10 cellular contexts compared by ENCODE assay signal in genomic region chr4:88599298-88599697, GRCh38. TPM values are rescaled to one million over a fixed set of nuclear protein-coding genes. Genes with fewer than 3 reads are reported as not detected.
DNase-seq lines count a peak whose midpoint lies in the region; ATAC-seq, FAIRE-seq and TF ChIP-seq lines count a peak whose summit lies in the region.
"Had no signal": no experiment of that assay in that cellular context is flagged by ENCODE, and none has a peak within 500 bp of the region (broad histone marks: within the 10 kb centered on the region; RNA-seq: fewer than 3 reads in every experiment).

No MANE protein-coding gene starts in this region.

- peak overlapping the region; percentile 60; the same call in 1 of the 3 replicates for H2BK15ac ChIP-seq in IMR-90 (ENCODE audit: low read depth, low read length)

- dilution Hi-C loops in IMR-90 (cut with HindIII; ENCODE audit: low sequenced_read_pairs, unreplicated experiment): no loop called here

- intact Hi-C loops in IMR-90 (cut with micrococcal nuclease): no loop called here

- peak overlapping the region; percentile 16; the same call in 1 of the 2 replicates for H2BK20ac ChIP-seq in IMR-90 (ENCODE audit: low read depth, low read length)

- BruUV-seq in IMR-90 (replicated peaks; lab: Mats Ljungman, UMichigan): no TSS peak

- TF ChIP-seq RAD21 in A549 (conservative IDR thresholded peaks at IDR 0.05 in 1 of 2, IDR thresholded peaks at IDR 0.05 in 1 of 2) (no peak), IMR-90 (IDR thresholded peaks at IDR 0.05; ENCODE audit: low read length) (no peak)

- peak overlapping the region in 8 of 10 donors; percentile 24 to 86 (median 66) for H3K27ac Mint-ChIP-seq in naive thymus-derived CD8-positive, alpha-beta T cell
- H3K27ac Mint-ChIP-seq: dendritic cell treated with granulocyte-macrophage colony-stimulating factor and Interleukin-4, amounts not matched to agents 40 ng/mL and 50 ng/mL, for 4 days had no signal

- H3K9me3 ChIP-seq in A549 (no peaks in the 10 kb centered on the region), IMR-90 (ENCODE audit: control insufficient read depth, insufficient read depth, low read length) (no peaks in the 10 kb centered on the region)

- no peak for TF ChIP-seq EP300 in A549 (IDR thresholded peaks at IDR 0.05)

- FAIRE-seq in A549 (lab: Jason Lieb, UNC): no peak

- H3K4me3 ChIP-seq in A549: no peak overlapping the region
- no peak overlapping the region for H3K4me3 ChIP-seq in IMR-90 (ENCODE audit: insufficient read depth, low read depth, low read length)

- POLR2A ChIA-PET in A549 (lab: Yijun Ruan, JAX) (no interaction called here), IMR-90 (lab: Charles Lee; ENCODE audit: unreplicated experiment) (no interaction called here)
- POLR2A ChIA-PET in naive thymus-derived CD8-positive, alpha-beta T cell (lab: Charles Lee): interaction anchor here (2.5 kb wide), 1 partner anchor 14 kb away, joined by 11 read pairs; no protein-coding TSS in a partner anchor

- peak overlapping the region; percentile 57 to 69; a peak in 3 of 4 replicates for H4K8ac ChIP-seq in IMR-90 (ENCODE audit: low read depth in 2 of 2, low read length in 2 of 2)

- peak overlapping the region; percentile 3; the same call in 1 of the 2 replicates for H3K4ac ChIP-seq in IMR-90 (ENCODE audit: low read depth, low read length)

- H3K14ac ChIP-seq in IMR-90 (replicated peaks; ENCODE audit: low read depth, low read length): 0 out of 2 replicates have a peak overlapping the region, but pooled peaks have one; percentile 60

- H2AK9ac ChIP-seq in IMR-90 (replicated peaks; ENCODE audit: low read depth, low read length, poor library complexity): no peak overlapping the region

- H4K20me1 ChIP-seq in IMR-90 (ENCODE audit: insufficient read depth, low read length): no peaks in the 10 kb centered on the region

- H2BK120ac ChIP-seq in IMR-90 (ENCODE audit: low read depth, low read length): peak overlapping the region; percentile 67; the same call in 1 of the 2 replicates

- peak overlapping the region; percentile 81 for H2BK5ac ChIP-seq in IMR-90 (ENCODE audit: low read depth, low read length, poor library complexity, severe bottlenecking)

- H3K9me3 Mint-ChIP-seq in naive thymus-derived CD8-positive, alpha-beta T cell: no peaks in the 10 kb centered on the region
- H3K9me3 Mint-ChIP-seq: dendritic cell treated with granulocyte-macrophage colony-stimulating factor and Interleukin-4, amounts not matched to agents 40 ng/mL and 50 ng/mL, for 4 days had no signal

- TF ChIP-seq POLR2A in A549 (IDR thresholded peaks at IDR 0.05; ENCODE audit: low read length): no peak
- no peak for TF ChIP-seq POLR2A in IMR-90 (IDR thresholded peaks at IDR 0.05; ENCODE audit: low read depth, low read length)

- no peak overlapping the region for H4K91ac ChIP-seq in IMR-90 (ENCODE audit: insufficient read depth, low read depth, low read length)

- DNase-seq in A549 (ENCODE audit: low read depth in 1 of 2, low spot score in 1 of 2): peak in 1 of 2 experiments; percentile 16
- peak; percentile 74 for DNase-seq in IMR-90
- DNase-seq in dermis blood vessel endothelial cell: peak; percentile 43
- no peak for DNase-seq in naive thymus-derived CD8-positive, alpha-beta T cell
- DNase-seq in NCI-H2081 treated with DMSO at 0.1 percent for 48 hours (lab: John Stamatoyannopoulos, UW): no peak
- DNase-seq: NCI-H774 had no signal

- H3K27me3 Mint-ChIP-seq in naive thymus-derived CD8-positive, alpha-beta T cell: no peaks in the 10 kb centered on the region
- H3K27me3 Mint-ChIP-seq: dendritic cell treated with granulocyte-macrophage colony-stimulating factor and Interleukin-4, amounts not matched to agents 40 ng/mL and 50 ng/mL, for 4 days had no signal

- peak overlapping the region; percentile 13 to 49; a peak in 1 of 6 replicates for H3K27ac ChIP-seq in A549
- no peak overlapping the region for H3K27ac ChIP-seq in IMR-90 (ENCODE audit: insufficient read depth, low read length)

- H3K4me1 Mint-ChIP-seq in naive thymus-derived CD8-positive, alpha-beta T cell: peaks cover 27 to 73% (median 64%) of the 10 kb centered on the region in 4 donors

- peak overlapping the region; percentile 59; the same call in 1 of the 2 replicates for H4K5ac ChIP-seq in IMR-90 (ENCODE audit: low read depth, low read length)

- H2AK5ac ChIP-seq in IMR-90 (ENCODE audit: low read depth, low read length): no peak overlapping the region

- no peak overlapping the region for H2AFZ ChIP-seq in IMR-90 (replicated peaks; ENCODE audit: low read length, poor library complexity)

- H3K4me1 ChIP-seq in A549 (peaks cover 11% of the 10 kb centered on the region; the same call in 1 of the 3 replicates), IMR-90 (ENCODE audit: control insufficient read depth, insufficient read depth, low read length) (peaks cover 6% of the 10 kb centered on the region)

- peak overlapping the region; percentile 86; the same call in 1 of the 2 replicates for H3K23ac ChIP-seq in IMR-90 (ENCODE audit: low read depth, low read length)

- H3K36me3 ChIP-seq in IMR-90 (ENCODE audit: control insufficient read depth, insufficient read depth, low read length): peaks cover 2% of the 10 kb centered on the region; the same call in 1 of the 2 replicates

- H3K56ac ChIP-seq in IMR-90 (ENCODE audit: extremely low read depth, insufficient read depth, low read length): peak overlapping the region; percentile 66; the same call in 1 of the 2 replicates

- H3K18ac ChIP-seq in IMR-90 (ENCODE audit: low read depth, low read length): peak overlapping the region; percentile 90; the same call in 1 of the 2 replicates

- H3K79me1 ChIP-seq in IMR-90 (ENCODE audit: low read depth in 1 of 2, low read length in 2 of 2): peaks cover 15 to 28% of the 10 kb centered on the region in 2 experiments

- peak overlapping the region in 7 of 10 donors; percentile 30 to 72 (median 64) for H3K4me3 Mint-ChIP-seq in naive thymus-derived CD8-positive, alpha-beta T cell
- H3K4me3 Mint-ChIP-seq: dendritic cell treated with granulocyte-macrophage colony-stimulating factor and Interleukin-4, amounts not matched to agents 40 ng/mL and 50 ng/mL, for 4 days had no signal

- 64% methylated on average over 3 of the region's 3 CpGs for WGBS in A549 (ENCODE audit: missing lambda C conversion rate)
- WGBS in IMR-90 (ENCODE audit: extremely low coverage in 2 of 2, insufficient read length in 1 of 2), 2 experiments: no CpG with 5 or more reads among the region's 3 CpGs

- in situ Hi-C loops in IMR-90 (cut with MboI; ENCODE audit: low sequenced_read_pairs): no loop called here

- TF ChIP-seq CTCF in A549 (IDR thresholded peaks at IDR 0.05) (no peak), IMR-90 (conservative IDR thresholded peaks at IDR 0.05; ENCODE audit: low read depth, low read length) (no peak)

- no peaks in the 10 kb centered on the region for H3K27me3 ChIP-seq in IMR-90 (ENCODE audit: control insufficient read depth, insufficient read depth, low read length)

- H3K9ac ChIP-seq in IMR-90 (ENCODE audit: low read depth, low read length): no peak overlapping the region

- H3K4me2 ChIP-seq in A549 (0 out of 3 replicates have a peak overlapping the region, but pooled peaks have one; percentile 47), IMR-90 (ENCODE audit: low read depth, low read length) (peak overlapping the region; percentile 92; the same call in 1 of the 2 replicates)

- H3K36me3 Mint-ChIP-seq in naive thymus-derived CD8-positive, alpha-beta T cell: peaks cover 2 to 77% (median 25%) of the 10 kb centered on the region in 3 donors

- CTCF ChIA-PET in A549 (lab: Yijun Ruan, JAX) (interaction anchor here (1.3 kb wide), 1 partner anchor 60 kb away, joined by 6 read pairs; no protein-coding TSS in a partner anchor), IMR-90 (lab: Yijun Ruan, JAX) (interaction anchor here (1.6 kb wide), 1 partner anchor 14 kb away, joined by 6 read pairs; no protein-coding TSS in a partner anchor)

- H3K9me1 ChIP-seq in IMR-90 (ENCODE audit: insufficient read depth, low read length): peaks cover 3% of the 10 kb centered on the region

- no peak for ATAC-seq in A549
- peak; percentile 56 for ATAC-seq in IMR-90 (ENCODE audit: low read depth)
- no peak for ATAC-seq in naive thymus-derived CD8-positive, alpha-beta T cell
- no peak for ATAC-seq in GM18873 (IDR thresholded peaks at IDR 0.05; ENCODE audit: low FRiP score, unreplicated experiment)
- no peak for ATAC-seq in GM19328 (IDR thresholded peaks at IDR 0.05; ENCODE audit: unreplicated experiment)
- no peak for ATAC-seq in HG02970 (IDR thresholded peaks at IDR 0.05; ENCODE audit: low FRiP score, unreplicated experiment)

TF ChIP-seq in A549, 52 proteins besides CTCF, POLR2A, EP300 and RAD21 (continues in another document):
- TF ChIP-seq HOXB13 (CRISPR knock-in tag; IDR thresholded peaks at IDR 0.05; ENCODE audit: low read depth) (no peak), FOXS1 (CRISPR knock-in tag; IDR thresholded peaks at IDR 0.05) (no peak), HEYL (CRISPR knock-in tag; IDR thresholded peaks at IDR 0.05) (no peak), MAX (IDR thresholded peaks at IDR 0.05) (no peak), CHD2 (IDR thresholded peaks at IDR 0.05; ENCODE audit: low read length, partially characterized antibody) (no peak)

TF ChIP-seq in IMR-90, 13 proteins besides CTCF, POLR2A, EP300 and RAD21:
- no peak for TF ChIP-seq RFX5 (IDR thresholded peaks at IDR 0.05; ENCODE audit: low read depth, low read length)
- no peak for TF ChIP-seq CHD1 (IDR thresholded peaks at IDR 0.05; ENCODE audit: low read depth, low read length)
- TF ChIP-seq NFE2L2 (IDR thresholded peaks at IDR 0.05; ENCODE audit: low read depth, low read length): no peak
- TF ChIP-seq BHLHE40 (IDR thresholded peaks at IDR 0.05; ENCODE audit: low read depth, low read length): peak; percentile 41; the same call in 1 of the 2 replicates

RNA-seq across cellular contexts. Expression of gene HERC3, which starts 7.0 kb away (rescaled TPM):
- polyA plus RNA-seq in A549 (2011; rRNA removed) (4.9 and 6.2 TPM in 2 replicates), A549 (2017; fragmentation: RNase III; extraction: RNeasy Plus Mini Kit Qiagen cat#74134 plus additional on column Dnase treatment) (4.3 to 5.7 TPM (median 4.9 TPM) in 3 replicates), IMR-90 (2012; rRNA removed) (6.5 and 8.9 TPM in 2 replicates)
- polyA plus RNA-seq in A549 (2012; cell fraction: cytosol; rRNA removed): 1.4 and 1.7 TPM in 2 replicates
- polyA plus RNA-seq in A549 (2012; cell fraction: nucleus; rRNA removed): 1.1 and 2.3 TPM in 2 replicates
- polyA minus RNA-seq in A549 (2011; rRNA and poly(A)+ RNA removed): 5.3 and 5.4 TPM in 2 replicates
- total RNA-seq in IMR-90 (2012; rRNA removed) (9.5 and 13.1 TPM in 2 replicates), dermis blood vessel endothelial cell (11.4 and 13.1 TPM in 2 replicates)
- polyA plus RNA-seq in IMR-90 (2012; cell fraction: cytosol; rRNA removed): 2.2 and 2.7 TPM in 2 replicates
- 3.0 and 9.7 TPM in 2 replicates for polyA plus RNA-seq in IMR-90 (2012; cell fraction: nucleus; rRNA removed; ENCODE audit: low replicate concordance)
- 100 to 1,000 TPM in 1 of 2 experiments, 10 to 100 TPM in 1; 91.8 to 111 TPM for total RNA-seq in naive thymus-derived CD8-positive, alpha-beta T cell
- polyA plus RNA-seq in naive thymus-derived CD8-positive, alpha-beta T cell: 10 to 100 TPM; 29.7 to 37.1 (median 33.6) TPM

Comparison
In these comparisons a context has a peak if more than half of its experiments do, and no peak if none do; other contexts are left out.
1. DNase-seq: peak in IMR-90 (single experiment) and dermis blood vessel endothelial cell (single experiment); none in naive thymus-derived CD8-positive, alpha-beta T cell (0 of 10) and NCI-H2081 treated with DMSO at 0.1 percent for 48 hours (single experiment).